ENCODE assay signal across 18 cellular contexts in genomic region chr1:43910359-43910758, GRCh38. TPM values are rescaled to one million over a fixed set of nuclear protein-coding genes. Genes with fewer than 3 reads are reported as not detected.
DNase-seq lines count a peak whose midpoint lies in the region; ATAC-seq, FAIRE-seq and TF ChIP-seq lines count a peak whose summit lies in the region.
"Had no signal": no experiment of that assay in that cellular context is flagged by ENCODE, and none has a peak within 500 bp of the region (broad histone marks: within the 10 kb centered on the region; RNA-seq: fewer than 3 reads in every experiment).

No MANE protein-coding gene starts in this region.

- TF ChIP-seq CTCF in DND-41 (IDR thresholded peaks at IDR 0.05; ENCODE audit: borderline replicate concordance, extremely low read depth, low read length, poor library complexity, severe bottlenecking) (peak; percentile 13), OCI-LY1 (IDR thresholded peaks at IDR 0.05; ENCODE audit: low read length) (peak; percentile 25; the same call in 1 of the 2 replicates), GM12878 (IDR thresholded peaks at IDR 0.05 in 2 of 3, conservative IDR thresholded peaks at IDR 0.05 in 1 of 3; ENCODE audit: control insufficient read depth in 2 of 3, extremely low read depth in 1 of 3, insufficient read depth in 1 of 3, low read depth in 3 of 3, low read length in 3 of 3) (peak in 2 of 3 experiments; percentile 17 to 35; a peak in 3 of 6 replicates)

- TF ChIP-seq POLR2A in GM12891 (IDR thresholded peaks at IDR 0.05; ENCODE audit: low read depth, low read length) (no peak), GM12878 (IDR thresholded peaks at IDR 0.05; ENCODE audit: low read depth, low read length) (no peak)

- no peaks in the 10 kb centered on the region for H3K79me2 ChIP-seq in DND-41 (ENCODE audit: insufficient read depth, low read length)
- H3K79me2 ChIP-seq in OCI-LY1 (ENCODE audit: insufficient read depth, low read length): no peaks in the 10 kb centered on the region
- no peaks in the 10 kb centered on the region for H3K79me2 ChIP-seq in GM12878 (ENCODE audit: control insufficient read depth, insufficient read depth, low read length)

- H3K9ac ChIP-seq in DND-41 (ENCODE audit: low read depth, low read length) (no peak overlapping the region), OCI-LY1 (ENCODE audit: low read length) (no peak overlapping the region), GM12878 (ENCODE audit: control insufficient read depth, insufficient read depth, low read length) (no peak overlapping the region)

- FAIRE-seq in GM12891 (lab: Jason Lieb, UNC) (peak; percentile 45), GM12878 (lab: Jason Lieb, UNC) (no peak)
- FAIRE-seq: A549, H54 had no signal

- SMC1A ChIA-PET in GM12878 (lab: Charles Lee; ENCODE audit: uncharacterized antibody, unreplicated experiment): interaction anchor here (0.7 to 7.1 kb wide), 3 partner anchors 24 to 145 kb away, joined by 3 to 74 read pairs (median 11); no protein-coding TSS in a partner anchor

- BruUV-seq in GM12878 (replicated peaks; lab: Mats Ljungman, UMichigan): no TSS peak

- H2AFZ ChIP-seq in DND-41 (ENCODE audit: low read depth, low read length) (no peak overlapping the region), OCI-LY1 (ENCODE audit: low read length) (no peak overlapping the region), GM12878 (ENCODE audit: control insufficient read depth, low read depth, low read length) (no peak overlapping the region)

- RAD21 ChIA-PET in GM12878 (lab: Charles Lee; ENCODE audit: unreplicated experiment): interaction anchor here (1.0 to 7.1 kb wide), 2 partner anchors 25 to 146 kb away, joined by 4 to 73 read pairs; no protein-coding TSS in a partner anchor

- H3K27ac ChIP-seq in DND-41 (ENCODE audit: low read length) (no peak overlapping the region), OCI-LY1 (ENCODE audit: low read depth, low read length, poor library complexity, severe bottlenecking) (no peak overlapping the region), GM12878 (ENCODE audit: control insufficient read depth, insufficient read depth) (no peak overlapping the region)
- no peak overlapping the region for H3K27ac ChIP-seq in effector memory CD4-positive, alpha-beta T cell (ENCODE audit: insufficient read depth, low read length, poor library complexity, severe bottlenecking)
- H3K27ac ChIP-seq: A549, SJCRH30 had no signal

- H3K9me3 ChIP-seq in DND-41 (ENCODE audit: insufficient read depth, low read length, severe bottlenecking) (no peaks in the 10 kb centered on the region), OCI-LY1 (ENCODE audit: low read length) (no peaks in the 10 kb centered on the region), GM12878 (replicated peaks; ENCODE audit: control insufficient read depth, insufficient read depth, low read length) (no peaks in the 10 kb centered on the region)
- no peaks in the 10 kb centered on the region for H3K9me3 ChIP-seq in effector memory CD4-positive, alpha-beta T cell (ENCODE audit: control insufficient read depth, low read length)
- H3K9me3 ChIP-seq: A549, SJCRH30 had no signal

- no peak overlapping the region for H3K4me2 ChIP-seq in DND-41 (ENCODE audit: insufficient read depth, low read length)
- no peak overlapping the region for H3K4me2 ChIP-seq in OCI-LY1 (ENCODE audit: low read length)
- no peak overlapping the region for H3K4me2 ChIP-seq in GM12878 (ENCODE audit: control insufficient read depth, insufficient read depth)
- H3K4me2 ChIP-seq: A549 had no signal

- no peak overlapping the region for H3K4me3 ChIP-seq in DND-41 (ENCODE audit: low read depth in 1 of 2, low read length in 2 of 2)
- no peak overlapping the region for H3K4me3 ChIP-seq in OCI-LY1 (ENCODE audit: low read depth, low read length, poor library complexity, severe bottlenecking)
- no peak overlapping the region for H3K4me3 ChIP-seq in GM12878
- H3K4me3 ChIP-seq in effector memory CD4-positive, alpha-beta T cell (ENCODE audit: insufficient read depth, low read depth, low read length, poor library complexity, severe bottlenecking): no peak overlapping the region
- H3K4me3 ChIP-seq: A549, SJCRH30 had no signal

- POLR2A ChIA-PET in GM12878 (lab: Charles Lee): no interaction called here

- intact Hi-C loops in GM12878 (cut with micrococcal nuclease; ENCODE audit: unreplicated experiment): no loop called here

- H3K4me1 ChIP-seq in DND-41 (ENCODE audit: insufficient read depth, low read length): no peaks in the 10 kb centered on the region
- no peaks in the 10 kb centered on the region for H3K4me1 ChIP-seq in OCI-LY1 (ENCODE audit: insufficient read depth, low read length, severe bottlenecking)
- no peaks in the 10 kb centered on the region for H3K4me1 ChIP-seq in GM12878 (ENCODE audit: control insufficient read depth, insufficient read depth, low read length)
- no peaks in the 10 kb centered on the region for H3K4me1 ChIP-seq in effector memory CD4-positive, alpha-beta T cell (ENCODE audit: control insufficient read depth, insufficient read depth, low read length, poor library complexity, severe bottlenecking)

- in situ Hi-C loops in GM12878 (cut with MboI): no loop called here

- H3F3A ChIP-seq in OCI-LY1 (ENCODE audit: insufficient read depth, low read length): no peaks in the 10 kb centered on the region

- no peak for TF ChIP-seq EP300 in GM12878 (IDR thresholded peaks at IDR 0.05; ENCODE audit: borderline replicate concordance in 1 of 2, control insufficient read depth in 1 of 2, low read depth in 2 of 2, low read length in 2 of 2)

- ATAC-seq in DND-41 (ENCODE audit: insufficient read depth, low read depth) (no peak), GM12878 (peak; percentile 46)
- ATAC-seq: A549 had no signal

- WGBS in GM12878 (ENCODE audit: insufficient coverage, insufficient replicate concordance, low lambda C conversion rate, missing lambda C conversion rate): 95% methylated on average over 1 of the region's 1 CpG

- no peak for DNase-seq in DND-41
- no peak for DNase-seq in GM12891 (ENCODE audit: insufficient read length, low spot score)
- no peak for DNase-seq in GM12878 (ENCODE audit: low read depth, low spot score)
- DNase-seq in COR-L47 (lab: John Stamatoyannopoulos, UW): no peak
- DNase-seq in NCI-H345 treated with DMSO at 0.1 percent for 48 hours (lab: John Stamatoyannopoulos, UW; ENCODE audit: unreplicated experiment): no peak
- DNase-seq in effector memory CD4-positive, alpha-beta T cell: no peak
- DNase-seq in DMS153 (lab: John Stamatoyannopoulos, UW): no peak
- DNase-seq: DMS79, Karpas-422, NCI-H187 treated with DMSO at 0.1 percent for 48 hours, NCI-H510A, NCI-H774, SJCRH30 had no signal

- CTCF ChIA-PET in GM12878 (lab: Yijun Ruan, JAX): interaction anchor here (1.0 to 5.5 kb wide), 3 partner anchors 18 to 146 kb away, joined by 4 to 81 read pairs (median 4); no protein-coding TSS in a partner anchor

- peak; percentile 47 for TF ChIP-seq RAD21 in GM12878 (IDR thresholded peaks at IDR 0.05; ENCODE audit: insufficient read depth, low read depth, low read length)

- no peaks in the 10 kb centered on the region for H3K27me3 ChIP-seq in DND-41 (ENCODE audit: insufficient read depth, low read length, poor library complexity)
- no peaks in the 10 kb centered on the region for H3K27me3 ChIP-seq in OCI-LY1 (ENCODE audit: insufficient read depth, low read length)
- H3K27me3 ChIP-seq in GM12878 (replicated peaks in 1 of 2; ENCODE audit: control insufficient read depth in 2 of 2, insufficient read depth in 2 of 2, low read length in 1 of 2): no peaks in the 10 kb centered on the region
- no peaks in the 10 kb centered on the region for H3K27me3 ChIP-seq in effector memory CD4-positive, alpha-beta T cell (replicated peaks; ENCODE audit: control insufficient read depth, insufficient read depth, low read length, poor library complexity, severe bottlenecking)
- H3K27me3 ChIP-seq: SJCRH30 had no signal

- H4K20me1 ChIP-seq in DND-41 (ENCODE audit: insufficient read depth, low read length): no peaks in the 10 kb centered on the region
- no peaks in the 10 kb centered on the region for H4K20me1 ChIP-seq in OCI-LY1 (ENCODE audit: insufficient read depth, low read length)
- H4K20me1 ChIP-seq in GM12878 (ENCODE audit: control insufficient read depth, insufficient read depth): no peaks in the 10 kb centered on the region

- H3K36me3 ChIP-seq in DND-41 (ENCODE audit: insufficient read depth, low read length): 0 out of 2 replicates have a peak, but pooled peaks cover 5% of the 10 kb centered on the region
- no peaks in the 10 kb centered on the region for H3K36me3 ChIP-seq in OCI-LY1 (ENCODE audit: insufficient read depth, low read length)
- no peaks in the 10 kb centered on the region for H3K36me3 ChIP-seq in GM12878 (ENCODE audit: control insufficient read depth in 2 of 2, insufficient read depth in 2 of 2, low read length in 1 of 2)
- no peaks in the 10 kb centered on the region for H3K36me3 ChIP-seq in effector memory CD4-positive, alpha-beta T cell (ENCODE audit: control insufficient read depth, insufficient read depth, low read length)
- H3K36me3 ChIP-seq: SJCRH30 had no signal

- no peaks in the 10 kb centered on the region for H3K9me2 ChIP-seq in OCI-LY1 (ENCODE audit: low read depth, low read length)

RNA-seq across cellular contexts. Expression of gene ARTN, which starts 23.2 kb away (rescaled TPM):
- polyA plus RNA-seq in GM12891 (2012; ENCODE audit: low read depth, missing spikeins): 2.9 TPM
- total RNA-seq in GM12878 (2013; cell fraction: nucleolus; rRNA removed): 0.73 TPM in 1 of 2 replicates, not detected in the other
- 0.98 and 2.1 TPM in 2 replicates for total RNA-seq in GM12878 (2014; rRNA removed)
- total RNA-seq in GM12878 (2014; rRNA removed; fragmentation: Illumina TruSeq; extraction: Trizol): 0.40 and 0.69 TPM in 2 replicates
- total RNA-seq in GM12878 (2021): 1.8 and 2.9 TPM in 2 replicates
- not detected for polyA plus RNA-seq in GM12878 (2011; ENCODE audit: low read depth)
- polyA plus RNA-seq in GM12878 (2011; rRNA removed): 0.11 TPM in 1 of 2 replicates, not detected in the other
- polyA plus RNA-seq in GM12878 (2011; cell fraction: cytosol; rRNA removed): 0.17 TPM in 1 of 2 replicates, not detected in the other
- 0.87 and 1.1 TPM in 2 replicates for polyA plus RNA-seq in GM12878 (2011; cell fraction: nucleus; rRNA removed)
- 1.4 and 1.8 TPM in 2 replicates for polyA plus RNA-seq in GM12878 (2012)
- polyA plus RNA-seq in GM12878 (2014; fragmentation: Illumina TruSeq; extraction: Trizol): 0.34 and 0.36 TPM in 2 replicates
- under 1 TPM; 0.06 to 0.16 TPM for polyA plus RNA-seq in GM12878 (2014; fragmentation: Nextera tagmentation; extraction: Ambion mirVana)
- polyA plus RNA-seq in GM12878 (2014; rRNA removed): 1.4 and 2.8 TPM in 2 replicates
- polyA plus RNA-seq in GM12878 (2016; fragmentation: Nextera tagmentation; extraction: Ambion mirVana): under 1 TPM in 1 of 2 experiments, not detected in 1; 0.21 TPM
- polyA minus RNA-seq in GM12878 (2011; rRNA and poly(A)+ RNA removed): not detected in 2 replicates
- polyA minus RNA-seq in GM12878 (2011; cell fraction: cytosol; rRNA and poly(A)+ RNA removed): not detected in 2 replicates
- polyA minus RNA-seq in GM12878 (2011; cell fraction: nucleus; rRNA and poly(A)+ RNA removed): 0.38 TPM in 1 of 2 replicates, not detected in the other
- polyA plus RNA-seq: CD14-positive monocyte, IgD-negative memory B cell had no signal

RNA-seq across cellular contexts. Expression of gene IPO13, which starts 36.4 kb away (rescaled TPM):
- 9.3 TPM for polyA plus RNA-seq in GM12891 (2012; ENCODE audit: low read depth, missing spikeins)
- total RNA-seq in GM12878 (2013; cell fraction: nucleolus; rRNA removed): 9.0 and 13.3 TPM in 2 replicates
- total RNA-seq in GM12878 (2014; rRNA removed): 18.2 and 18.4 TPM in 2 replicates
- 7.3 and 10.1 TPM in 2 replicates for total RNA-seq in GM12878 (2014; rRNA removed; fragmentation: Illumina TruSeq; extraction: Trizol)
- 22.1 and 26.6 TPM in 2 replicates for total RNA-seq in GM12878 (2021)
- polyA plus RNA-seq in GM12878 (2011; ENCODE audit: low read depth): 4.5 TPM
- 5.6 and 9.3 TPM in 2 replicates for polyA plus RNA-seq in GM12878 (2011; rRNA removed)
- 19.2 TPM in 2 replicates for polyA plus RNA-seq in GM12878 (2011; cell fraction: cytosol; rRNA removed)
- polyA plus RNA-seq in GM12878 (2011; cell fraction: nucleus; rRNA removed): 29.3 and 36.2 TPM in 2 replicates
- 8.2 and 9.6 TPM in 2 replicates for polyA plus RNA-seq in GM12878 (2012)
- polyA plus RNA-seq in GM12878 (2014; fragmentation: Illumina TruSeq; extraction: Trizol): 8.5 and 14.0 TPM in 2 replicates
- 1 to 10 TPM; 7.1 to 9.5 TPM for polyA plus RNA-seq in GM12878 (2014; fragmentation: Nextera tagmentation; extraction: Ambion mirVana)
- 16.5 and 17.9 TPM in 2 replicates for polyA plus RNA-seq in GM12878 (2014; rRNA removed)
- polyA plus RNA-seq in GM12878 (2016; fragmentation: Nextera tagmentation; extraction: Ambion mirVana): 10 to 100 TPM; 21.5 TPM
- 24.2 and 29.7 TPM in 2 replicates for polyA minus RNA-seq in GM12878 (2011; rRNA and poly(A)+ RNA removed)
- polyA minus RNA-seq in GM12878 (2011; cell fraction: cytosol; rRNA and poly(A)+ RNA removed): 8.6 and 16.2 TPM in 2 replicates
- 8.7 and 14.9 TPM in 2 replicates for polyA minus RNA-seq in GM12878 (2011; cell fraction: nucleus; rRNA and poly(A)+ RNA removed)

RNA-seq across cellular contexts. Expression of gene DPH2, which starts 59.5 kb away (rescaled TPM):
- polyA plus RNA-seq in GM12891 (2012; ENCODE audit: low read depth, missing spikeins): 25.5 TPM
- 40.0 and 46.8 TPM in 2 replicates for total RNA-seq in GM12878 (2013; cell fraction: nucleolus; rRNA removed)
- 67.2 and 75.1 TPM in 2 replicates for total RNA-seq in GM12878 (2014; rRNA removed)
- total RNA-seq in GM12878 (2014; rRNA removed; fragmentation: Illumina TruSeq; extraction: Trizol): 32.2 and 37.9 TPM in 2 replicates
- 58.0 and 60.1 TPM in 2 replicates for total RNA-seq in GM12878 (2021)
- polyA plus RNA-seq in GM12878 (2011; ENCODE audit: low read depth): 16.1 TPM
- polyA plus RNA-seq in GM12878 (2011; rRNA removed): 30.7 and 44.0 TPM in 2 replicates
- 72.9 and 90.9 TPM in 2 replicates for polyA plus RNA-seq in GM12878 (2011; cell fraction: cytosol; rRNA removed)
- 240 and 297 TPM in 2 replicates for polyA plus RNA-seq in GM12878 (2011; cell fraction: nucleus; rRNA removed)
- polyA plus RNA-seq in GM12878 (2012): 28.3 and 30.7 TPM in 2 replicates
- 22.4 and 43.2 TPM in 2 replicates for polyA plus RNA-seq in GM12878 (2014; fragmentation: Illumina TruSeq; extraction: Trizol)
- 10 to 100 TPM; 13.1 to 14.3 TPM for polyA plus RNA-seq in GM12878 (2014; fragmentation: Nextera tagmentation; extraction: Ambion mirVana)
- polyA plus RNA-seq in GM12878 (2014; rRNA removed): 74.5 and 76.2 TPM in 2 replicates
- polyA plus RNA-seq in GM12878 (2016; fragmentation: Nextera tagmentation; extraction: Ambion mirVana): 10 to 100 TPM; 76.6 to 82.9 TPM
- 41.1 and 68.5 TPM in 2 replicates for polyA minus RNA-seq in GM12878 (2011; rRNA and poly(A)+ RNA removed)
- 18.2 and 18.3 TPM in 2 replicates for polyA minus RNA-seq in GM12878 (2011; cell fraction: cytosol; rRNA and poly(A)+ RNA removed)
- polyA minus RNA-seq in GM12878 (2011; cell fraction: nucleus; rRNA and poly(A)+ RNA removed): 79.7 and 117 TPM in 2 replicates
